ENCODE assay signal across 8 cellular contexts in genomic region chr2:18559531-18559930, GRCh38. TPM values are rescaled to one million over a fixed set of nuclear protein-coding genes. Genes with fewer than 3 reads are reported as not detected.
DNase-seq lines count a peak whose midpoint lies in the region; ATAC-seq and TF ChIP-seq lines count a peak whose summit lies in the region.

No MANE protein-coding gene starts in this region.

- ATAC-seq in right cardiac atrium: no peak

- no peaks in the 10 kb centered on the region for H3K9me3 ChIP-seq in right cardiac atrium (ENCODE audit: control insufficient read depth, low read length)
- peaks cover 9% of the 10 kb centered on the region for H3K9me3 ChIP-seq in smooth muscle cell (replicated peaks; ENCODE audit: low read depth)

- peak overlapping the region; percentile 96 for H3K27ac ChIP-seq in right cardiac atrium (ENCODE audit: low read length)
- peak overlapping the region; percentile 44 for H3K27ac ChIP-seq in smooth muscle cell (ENCODE audit: low read depth)

- peak; percentile 18 for DNase-seq in stimulated activated CD4-positive, alpha-beta T cell treated with anti-CD3 and anti-CD28 coated beads, Interleukin-15, amount 100 ng/mL, for 24 hours
- DNase-seq in stimulated activated CD4-positive, alpha-beta T cell treated with anti-CD3 and anti-CD28 coated beads, Interleukin-2, amount 100 ng/mL, for 48 hours: no peak
- no peak for DNase-seq in activated CD4-positive, alpha-beta memory T cell treated with anti-CD3 and anti-CD28 coated beads for 36 hours
- DNase-seq in right cardiac atrium (peak in 2 of 3 donors; percentile 6 to 26), smooth muscle cell (lab: John Stamatoyannopoulos, UW; ENCODE audit: unreplicated experiment) (no peak), foreskin melanocyte (no peak), G401 (ENCODE audit: low spot score) (no peak), globus pallidus (ENCODE audit: low spot score) (no peak)

- POLR2A ChIA-PET in activated CD4-positive, alpha-beta memory T cell treated with anti-CD3 and anti-CD28 coated beads for 36 hours (lab: Charles Lee): interaction anchor here (1.4 to 2.2 kb wide), 4 partner anchors 11 to 1341 kb away, joined by 4 to 9 read pairs (median 8); no protein-coding TSS in a partner anchor

- H3K4me3 ChIP-seq in right cardiac atrium (ENCODE audit: low read length) (peak overlapping the region; percentile 87), smooth muscle cell (peak overlapping the region; percentile 78)

- no peaks in the 10 kb centered on the region for H3K36me3 ChIP-seq in smooth muscle cell (ENCODE audit: low read depth)

- in situ Hi-C loops in G401 (cut with HindIII; ENCODE audit: low sequenced_read_pairs): no loop called here

- H3K27me3 Mint-ChIP-seq in activated CD4-positive, alpha-beta memory T cell treated with anti-CD3 and anti-CD28 coated beads for 36 hours: no peaks in the 10 kb centered on the region

- peaks cover 33% of the 10 kb centered on the region for H3K4me1 Mint-ChIP-seq in activated CD4-positive, alpha-beta memory T cell treated with anti-CD3 and anti-CD28 coated beads for 36 hours (ENCODE audit: low read depth)

- peak overlapping the region; percentile 89 for H3K27ac Mint-ChIP-seq in activated CD4-positive, alpha-beta memory T cell treated with anti-CD3 and anti-CD28 coated beads for 36 hours

- H2AFZ ChIP-seq in smooth muscle cell (ENCODE audit: low read depth): peak overlapping the region; percentile 92

- CTCF ChIA-PET in activated CD4-positive, alpha-beta memory T cell treated with anti-CD3 and anti-CD28 coated beads for 36 hours (lab: Charles Lee): interaction anchor here (1.3 kb wide), 1 partner anchor 11 kb away, joined by 3 read pairs; no protein-coding TSS in a partner anchor

- no peak for TF ChIP-seq CTCF in smooth muscle cell (IDR thresholded peaks at IDR 0.05; ENCODE audit: borderline replicate concordance, insufficient read depth, poor library complexity, severe bottlenecking)

- peak overlapping the region; percentile 92 for H3K4me2 ChIP-seq in smooth muscle cell

- H3K9me3 Mint-ChIP-seq in activated CD4-positive, alpha-beta memory T cell treated with anti-CD3 and anti-CD28 coated beads for 36 hours: no peaks in the 10 kb centered on the region

- peaks cover 29% of the 10 kb centered on the region for H3K79me2 ChIP-seq in smooth muscle cell (ENCODE audit: low read depth)

- no peaks in the 10 kb centered on the region for H3K27me3 ChIP-seq in right cardiac atrium (ENCODE audit: control insufficient read depth, insufficient read depth)
- H3K27me3 ChIP-seq in smooth muscle cell (ENCODE audit: low read depth): no peaks in the 10 kb centered on the region

- no peaks in the 10 kb centered on the region for H3F3A ChIP-seq in smooth muscle cell (ENCODE audit: low read depth)

- intact Hi-C loops in activated CD4-positive, alpha-beta memory T cell treated with anti-CD3 and anti-CD28 coated beads for 36 hours (cut with micrococcal nuclease): no loop called here
- intact Hi-C loops in right cardiac atrium (cut with DNase I): no loop called here

- 2% methylated on average over 8 of the region's 8 CpGs for WGBS in right cardiac atrium
- 10% methylated on average over 8 of the region's 8 CpGs for WGBS in smooth muscle cell (ENCODE audit: low lambda C conversion rate)

- H4K20me1 ChIP-seq in smooth muscle cell (ENCODE audit: low read depth): peaks cover 8% of the 10 kb centered on the region

- H3K36me3 Mint-ChIP-seq in activated CD4-positive, alpha-beta memory T cell treated with anti-CD3 and anti-CD28 coated beads for 36 hours: peaks cover 23% of the 10 kb centered on the region

- H3K9ac ChIP-seq in smooth muscle cell (ENCODE audit: low read depth): peak overlapping the region; percentile 76

- H3K4me1 ChIP-seq in right cardiac atrium (ENCODE audit: control insufficient read depth, insufficient read depth, low read length) (peaks cover 6% of the 10 kb centered on the region), smooth muscle cell (ENCODE audit: low read depth) (peaks cover 9% of the 10 kb centered on the region)

- peak overlapping the region; percentile 90 for H3K4me3 Mint-ChIP-seq in activated CD4-positive, alpha-beta memory T cell treated with anti-CD3 and anti-CD28 coated beads for 36 hours

RNA-seq across cellular contexts. Expression of gene RDH14, which starts 0.9 kb away (rescaled TPM):
- 10 to 100 TPM; 14.1 to 14.4 TPM for total RNA-seq in activated CD4-positive, alpha-beta memory T cell treated with anti-CD3 and anti-CD28 coated beads for 36 hours
- total RNA-seq in right cardiac atrium: 10 to 100 TPM; 45.3 to 55.6 (median 47.9) TPM
- 53.9 TPM for polyA plus RNA-seq in right cardiac atrium
- total RNA-seq in smooth muscle cell: 26.2 and 26.3 TPM in 2 replicates
- polyA plus RNA-seq in smooth muscle cell: 24.5 and 30.4 TPM in 2 replicates
- total RNA-seq in G401 (2014; rRNA removed; shearing (Covaris generic)): 35.6 and 45.4 TPM in 2 replicates

RNA-seq across cellular contexts. Expression of gene NT5C1B, which starts 29.8 kb away (rescaled TPM):
- not detected for total RNA-seq in activated CD4-positive, alpha-beta memory T cell treated with anti-CD3 and anti-CD28 coated beads for 36 hours
- total RNA-seq in right cardiac atrium (not detected), smooth muscle cell (not detected in 2 replicates)
- polyA plus RNA-seq in right cardiac atrium (not detected), smooth muscle cell (0.13 TPM in 1 of 2 replicates, not detected in the other)
- total RNA-seq in G401 (2014; rRNA removed; shearing (Covaris generic)): not detected in 2 replicates

Comparison
In these comparisons a context has a peak if more than half of its experiments do, and no peak if none do; other contexts are left out.
1. DNase-seq: peak in stimulated activated CD4-positive, alpha-beta T cell treated with anti-CD3 and anti-CD28 coated beads, Interleukin-15, amount 100 ng/mL, for 24 hours (single experiment) and right cardiac atrium (2 of 3); none in stimulated activated CD4-positive, alpha-beta T cell treated with anti-CD3 and anti-CD28 coated beads, Interleukin-2, amount 100 ng/mL, for 48 hours (0 of 2), activated CD4-positive, alpha-beta memory T cell treated with anti-CD3 and anti-CD28 coated beads for 36 hours (single experiment), smooth muscle cell (single experiment), foreskin melanocyte (single experiment), G401 (single experiment) and globus pallidus (single experiment).